ENCODE assay signal across 8 cellular contexts in genomic region chr9:133103183-133103986, GRCh38. TPM values are rescaled to one million over a fixed set of nuclear protein-coding genes. Genes with fewer than 3 reads are reported as not detected.
A peak's percentile ranks its signal among the peaks of the same experiment; 100 is the strongest.
DNase-seq lines count a peak whose midpoint lies in the region; ATAC-seq, FAIRE-seq and TF ChIP-seq lines count a peak whose summit lies in the region.

No MANE protein-coding gene starts in this region.

- H3K9me3 ChIP-seq in A673 (ENCODE audit: low read depth, low read length, poor library complexity, severe bottlenecking) (no peaks in the 10 kb centered on the region), astrocyte (ENCODE audit: insufficient read depth, low read depth, low read length) (no peaks in the 10 kb centered on the region), right atrium auricular region (no peaks in the 10 kb centered on the region)

- peak; percentile 88 for TF ChIP-seq CTCF in A673 (conservative IDR thresholded peaks at IDR 0.05; ENCODE audit: low read depth, low read length)
- TF ChIP-seq CTCF in GM13976 (IDR thresholded peaks at IDR 0.05; ENCODE audit: borderline replicate concordance, control extremely low read depth, extremely low read depth, insufficient read depth, missing control alignments), result peak; percentile 93
- TF ChIP-seq CTCF in astrocyte (IDR thresholded peaks at IDR 0.05; ENCODE audit: insufficient read depth, low read depth, low read length), result peak; percentile 86
- peak; percentile 95 to 99 for TF ChIP-seq CTCF in right atrium auricular region (IDR thresholded peaks at IDR 0.05)

- no peak overlapping the region for H3K4me3 Mint-ChIP-seq in astrocyte (ENCODE audit: unreplicated experiment)

- no TSS peak for BruUV-seq in A673 (replicated peaks; lab: Mats Ljungman, UMichigan)

- H3K4me3 ChIP-seq in A673 (ENCODE audit: low read depth, low read length, poor library complexity, severe bottlenecking), result no peak overlapping the region
- H3K4me3 ChIP-seq in astrocyte (ENCODE audit: insufficient read depth, low read depth, low read length), result no peak overlapping the region
- H3K4me3 ChIP-seq in right atrium auricular region, result no peak overlapping the region

- POLR2A ChIA-PET in A673 (lab: Charles Lee; ENCODE audit: low non-redundant PET), result no interaction called here

- no peak overlapping the region for H3K4me2 ChIP-seq in astrocyte (ENCODE audit: low read length)

- H3K27me3 ChIP-seq in A673 (replicated peaks; ENCODE audit: insufficient read depth, low read depth, low read length, poor library complexity), result no peaks in the 10 kb centered on the region
- no peaks in the 10 kb centered on the region for H3K27me3 ChIP-seq in astrocyte (ENCODE audit: insufficient read depth, low read length)
- no peaks in the 10 kb centered on the region for H3K27me3 ChIP-seq in right atrium auricular region

- no peaks in the 10 kb centered on the region for H3K9me3 Mint-ChIP-seq in astrocyte (ENCODE audit: unreplicated experiment)

- H2AFZ ChIP-seq in astrocyte (ENCODE audit: low read depth, low read length), result no peak overlapping the region

- in situ Hi-C loops in GM13976 (cut with MboI; ENCODE audit: low sequenced_read_pairs, unreplicated experiment), result no loop called here

- intact Hi-C loops in A673 (cut with micrococcal nuclease; ENCODE audit: unreplicated experiment) (loop anchor here (1.0 kb wide), 1 partner anchor 44 kb away; no protein-coding TSS in a partner anchor), sciatic nerve (cut with DNase I) (loop anchor here (1.0 kb wide), 1 partner anchor 41 kb away; no protein-coding TSS in a partner anchor)

- H3K27ac ChIP-seq in A673 (ENCODE audit: low read depth, low read length, poor library complexity, severe bottlenecking), result no peak overlapping the region
- no peak overlapping the region for H3K27ac ChIP-seq in astrocyte (ENCODE audit: low read depth, low read length)
- peak overlapping the region in 1 of 2 donors; percentile 57 for H3K27ac ChIP-seq in right atrium auricular region

- no peaks in the 10 kb centered on the region for H3K27me3 Mint-ChIP-seq in astrocyte (ENCODE audit: low read depth, unreplicated experiment)

- ATAC-seq in sciatic nerve, result peak; percentile 80

- peak overlapping the region; percentile 47 for H3K27ac Mint-ChIP-seq in astrocyte (ENCODE audit: unreplicated experiment)

- no peak overlapping the region for H3K9ac ChIP-seq in astrocyte (ENCODE audit: low read length)

- H4K20me1 ChIP-seq in astrocyte (ENCODE audit: insufficient read depth, low read length), result peaks cover 16% of the 10 kb centered on the region

- H3K36me3 Mint-ChIP-seq in astrocyte (ENCODE audit: low read depth, unreplicated experiment), result peaks cover 27% of the 10 kb centered on the region

- no peaks in the 10 kb centered on the region for H3K4me1 Mint-ChIP-seq in astrocyte (ENCODE audit: low read depth, unreplicated experiment)

- H3K79me2 ChIP-seq in astrocyte (ENCODE audit: insufficient read depth, low read length), result no peaks in the 10 kb centered on the region

- H3K4me1 ChIP-seq in A673 (ENCODE audit: insufficient read depth, low read length, poor library complexity, severe bottlenecking) (no peaks in the 10 kb centered on the region), astrocyte (ENCODE audit: insufficient read depth, low read length) (no peaks in the 10 kb centered on the region), right atrium auricular region (peaks cover 0 to 7% of the 10 kb centered on the region in 2 donors)

- peak; percentile 26 for DNase-seq in A673 (ENCODE audit: low spot score)
- DNase-seq in GM13976 (ENCODE audit: low spot score), result peak; percentile 83
- peak; percentile 59 for DNase-seq in SW480 (ENCODE audit: low spot score)
- no peak for DNase-seq in astrocyte (ENCODE audit: low read depth)
- no peak for DNase-seq in right atrium auricular region (ENCODE audit: low spot score)
- peak; percentile 86 for DNase-seq in sciatic nerve (ENCODE audit: low spot score)
- DNase-seq in NCI-H2029 (lab: John Stamatoyannopoulos, UW), result no peak
- DNase-seq in NCI-H2081 (lab: John Stamatoyannopoulos, UW), result no peak

- CTCF ChIA-PET in A673 (lab: Charles Lee), result interaction anchor here (1.0 kb wide), 1 partner anchor 41 kb away, joined by 5 read pairs; no protein-coding TSS in a partner anchor

- H3K36me3 ChIP-seq in A673 (ENCODE audit: insufficient read depth, low read length, poor library complexity, severe bottlenecking) (peaks cover 81% of the 10 kb centered on the region), astrocyte (ENCODE audit: insufficient read depth, low read length) (peaks cover 13% of the 10 kb centered on the region), right atrium auricular region (peaks cover 93% of the 10 kb centered on the region)

- FAIRE-seq in astrocyte (lab: Jason Lieb, UNC), result no peak

RNA-seq across cellular contexts. Expression of gene RALGDS, which starts 17.7 kb away (rescaled TPM):
- total RNA-seq in A673 (2021) (40.1 and 42.3 TPM in 2 replicates), astrocyte (41.2 and 46.6 TPM in 2 replicates), right atrium auricular region (10 to 100 TPM; 26.7 to 30.1 TPM), sciatic nerve (59.7 TPM)

RNA-seq across cellular contexts. Expression of gene CEL, which starts 41.6 kb away (rescaled TPM):
- total RNA-seq in A673 (2021) (2.8 and 3.4 TPM in 2 replicates), astrocyte (2.3 and 3.4 TPM in 2 replicates), right atrium auricular region (1 to 10 TPM in 1 of 2 donors, under 1 TPM in 1; 0.94 to 1.9 TPM), sciatic nerve (2.7 TPM)

Comparison
In these comparisons a context has a peak if more than half of its experiments do, and no peak if none do; other contexts are left out.
1. DNase-seq: peak in A673 (single experiment), GM13976 (single experiment), SW480 (single experiment) and sciatic nerve (single experiment); none in astrocyte (single experiment), right atrium auricular region (single experiment), NCI-H2029 (single experiment) and NCI-H2081 (0 of 2).
2. Peak in every context shown above with its lines, with median percentiles within 50 percentile points of each other: CTCF ChIP-seq.